27 cellular contexts compared by ENCODE assay signal in the genomic region with DNA sequence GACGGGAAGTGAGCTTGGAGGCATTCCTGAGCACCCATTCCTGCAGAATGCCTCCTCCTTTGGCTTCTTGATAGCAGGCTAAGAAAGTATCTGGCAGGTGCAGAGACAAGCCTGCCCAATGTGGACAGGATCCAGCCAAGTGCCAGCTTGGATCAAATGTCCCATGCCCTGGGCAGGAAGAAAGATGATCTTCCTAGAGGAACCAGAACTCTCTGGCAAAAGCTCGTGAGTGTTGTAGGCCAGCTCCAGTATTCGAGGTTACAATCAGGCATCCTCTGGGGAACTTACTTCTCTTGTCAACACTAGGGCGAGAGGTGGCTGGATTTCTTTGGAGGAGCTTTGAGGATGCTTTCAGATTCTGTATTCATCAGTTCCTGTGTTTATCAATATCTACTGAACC.
"Had no signal": no experiment of that assay in that cellular context is flagged by ENCODE, and none has a peak within 500 bp of the region (broad histone marks: within the 10 kb centered on the region; RNA-seq: fewer than 3 reads in every experiment).

No MANE protein-coding gene starts in this region.

- H3K27ac ChIP-seq: neutrophil, pancreas, prostate gland, right lobe of liver, thoracic aorta, thyroid gland, tibial nerve, upper lobe of left lung, vagina had no signal

- H3K36me3 Mint-ChIP-seq: stimulated activated effector memory CD8-positive, alpha-beta T cell treated with anti-CD3 and anti-CD28 coated beads, Interleukin-12 subunit alpha, Interleukin-12 subunit beta, amount 100 ng/mL, for 72 hours had no signal

- H3K4me1 Mint-ChIP-seq: nephron progenitor cell; stimulated activated effector memory CD8-positive, alpha-beta T cell treated with anti-CD3 and anti-CD28 coated beads, Interleukin-12 subunit alpha, Interleukin-12 subunit beta, amount 100 ng/mL, for 72 hours; stimulated activated naive B cell treated with anti-CD40 and anti-IgM and Interleukin-4, amounts not matched to agents 10 μg/mL and 1 μg/mL and 100 μg/mL, for 72 hours had no signal

- H3K27ac Mint-ChIP-seq: naive thymus-derived CD8-positive, alpha-beta T cell; natural killer cell treated with Interleukin-12 subunit alpha and Interleukin-12 subunit beta and Interleukin-15 and Interleukin-18, amount 100 ng/mL, for 72 hours; nephron progenitor cell; stimulated activated effector memory CD8-positive, alpha-beta T cell treated with anti-CD3 and anti-CD28 coated beads, Interleukin-12 subunit alpha, Interleukin-12 subunit beta, amount 100 ng/mL, for 72 hours; stimulated activated naive B cell treated with anti-CD40 and anti-IgM and Interleukin-4, amounts not matched to agents 10 μg/mL and 1 μg/mL and 100 μg/mL, for 72 hours; stimulated activated naive CD8-positive, alpha-beta T cell treated with anti-CD3 and anti-CD28 coated beads, Interleukin-15, Interleukin-2, amounts not matched to agents 100 ng/mL and 50 ng/mL, for 24 hours had no signal

- FAIRE-seq: pancreas, small intestine, urothelium cell line had no signal

- ATAC-seq: naive thymus-derived CD8-positive, alpha-beta T cell; natural killer cell treated with Interleukin-12 subunit alpha and Interleukin-12 subunit beta and Interleukin-15 and Interleukin-18, amount 100 ng/mL, for 72 hours; pancreas; right cardiac atrium; right lobe of liver; stimulated activated effector memory CD8-positive, alpha-beta T cell treated with anti-CD3 and anti-CD28 coated beads, Interleukin-12 subunit alpha, Interleukin-12 subunit beta, amount 100 ng/mL, for 72 hours; stimulated activated naive B cell treated with anti-CD40 and anti-IgM and Interleukin-4, amounts not matched to agents 10 μg/mL and 1 μg/mL and 100 μg/mL, for 72 hours had no signal

- DNase-seq: naive thymus-derived CD8-positive, alpha-beta T cell; nephron progenitor cell; nucleus accumbens; pancreas; right cardiac atrium; right lobe of liver; small intestine; stimulated activated CD4-positive, alpha-beta T cell treated with anti-CD3 and anti-CD28 coated beads, Interleukin-15, amount 100 ng/mL, for 24 hours; stimulated activated CD4-positive, alpha-beta T cell treated with anti-CD3 and anti-CD28 coated beads, Interleukin-2, amount 100 ng/mL, for 24 hours; stimulated activated CD4-positive, alpha-beta T cell treated with anti-CD3 and anti-CD28 coated beads, Interleukin-2, amount 100 ng/mL, for 48 hours; stimulated activated CD4-positive, alpha-beta T cell treated with anti-CD3 and anti-CD28 coated beads, Interleukin-4, amount 100 ng/mL, for 24 hours; stimulated activated naive B cell treated with anti-CD40 and anti-IgM and Interleukin-4, amounts not matched to agents 10 μg/mL and 1 μg/mL and 100 μg/mL, for 72 hours; stimulated activated naive CD4-positive, alpha-beta T cell treated with Interleukin-2 at 50 U/mL for 16 hours; stomach; thyroid gland; trophoblast cell; upper lobe of left lung had no signal

- H3K36me3 ChIP-seq: neutrophil, pancreas, prostate gland, right lobe of liver, stomach, thoracic aorta, thyroid gland, tibial nerve, upper lobe of left lung, vagina had no signal

- H3K4me3 ChIP-seq: pancreas, prostate gland, right lobe of liver, stomach, thoracic aorta, thyroid gland, tibial nerve, upper lobe of left lung, vagina had no signal

- H3K27me3 ChIP-seq: pancreas, right lobe of liver, thyroid gland, upper lobe of left lung, vagina had no signal

- H3K9me3 ChIP-seq: neutrophil, pancreas, prostate gland, right lobe of liver, thyroid gland had no signal

- H3K4me1 ChIP-seq: pancreas, prostate gland, right lobe of liver, thyroid gland, tibial nerve, vagina had no signal

- H3K4me3 Mint-ChIP-seq: naive thymus-derived CD8-positive, alpha-beta T cell; natural killer cell treated with Interleukin-12 subunit alpha and Interleukin-12 subunit beta and Interleukin-15 and Interleukin-18, amount 100 ng/mL, for 72 hours; nephron progenitor cell; neural crest cell; stimulated activated effector memory CD8-positive, alpha-beta T cell treated with anti-CD3 and anti-CD28 coated beads, Interleukin-12 subunit alpha, Interleukin-12 subunit beta, amount 100 ng/mL, for 72 hours; stimulated activated naive B cell treated with anti-CD40 and anti-IgM and Interleukin-4, amounts not matched to agents 10 μg/mL and 1 μg/mL and 100 μg/mL, for 72 hours; stimulated activated naive CD8-positive, alpha-beta T cell treated with anti-CD3 and anti-CD28 coated beads, Interleukin-15, Interleukin-2, amounts not matched to agents 100 ng/mL and 50 ng/mL, for 24 hours had no signal
